ENCODE assay signal across 16 cellular contexts in genomic region chr14:68671899-68672298, GRCh38.
DNase-seq lines count a peak whose midpoint lies in the region; ATAC-seq, FAIRE-seq and TF ChIP-seq lines count a peak whose summit lies in the region.
"Had no signal": no experiment of that assay in that cellular context is flagged by ENCODE, and none has a peak within 500 bp of the region (broad histone marks: within the 10 kb centered on the region; RNA-seq: fewer than 3 reads in every experiment).

No MANE protein-coding gene starts in this region.

- H2AFZ ChIP-seq in GM12878 (ENCODE audit: control insufficient read depth, low read depth, low read length): no peak overlapping the region

- TF ChIP-seq EP300 in GM12878 (IDR thresholded peaks at IDR 0.05; ENCODE audit: borderline replicate concordance in 1 of 2, control insufficient read depth in 1 of 2, low read depth in 2 of 2, low read length in 2 of 2) (no peak), tibial nerve (IDR thresholded peaks at IDR 0.05) (no peak)

- intact Hi-C loops in GM12878 (cut with micrococcal nuclease; ENCODE audit: unreplicated experiment): no loop called here
- intact Hi-C loops in heart left ventricle (cut with DNase I): no loop called here
- intact Hi-C loops in psoas muscle (cut with DNase I): no loop called here
- intact Hi-C loops in spleen (cut with DNase I; ENCODE audit: low total_unique reads): no loop called here
- intact Hi-C loops in posterior cingulate gyrus (cut with DNase I): no loop called here

- H3K79me2 ChIP-seq in GM12878 (ENCODE audit: control insufficient read depth, insufficient read depth, low read length): no peaks in the 10 kb centered on the region

- TF ChIP-seq RAD21 in GM12878 (IDR thresholded peaks at IDR 0.05; ENCODE audit: insufficient read depth, low read depth, low read length): no peak

- no peak overlapping the region for H3K27ac Mint-ChIP-seq in activated CD4-positive, alpha-beta T cell treated with anti-CD3 and anti-CD28 coated beads, Interleukin-2, amount 10 ng/mL, durations not matched to agents 7 days and 5 days
- H3K27ac Mint-ChIP-seq: activated naive CD4-positive, alpha-beta T cell treated with anti-CD3 and anti-CD28 coated beads, Interleukin-2, amount 50 U/mL, for 72 hours; stimulated activated naive CD8-positive, alpha-beta T cell treated with anti-CD3 and anti-CD28 coated beads, Interleukin-15, Interleukin-2, amounts not matched to agents 100 ng/mL and 50 ng/mL, for 24 hours had no signal

- in situ Hi-C loops in GM12878 (cut with MboI): no loop called here

- BruUV-seq in GM12878 (replicated peaks; lab: Mats Ljungman, UMichigan): no TSS peak

- peak; percentile 31 for FAIRE-seq in GM12878 (lab: Jason Lieb, UNC)
- FAIRE-seq: TTC549 had no signal

- H3K27me3 ChIP-seq in GM12878 (replicated peaks in 1 of 2; ENCODE audit: control insufficient read depth in 2 of 2, insufficient read depth in 2 of 2, low read length in 1 of 2): no peaks in the 10 kb centered on the region
- no peaks in the 10 kb centered on the region for H3K27me3 ChIP-seq in heart left ventricle
- H3K27me3 ChIP-seq in psoas muscle (ENCODE audit: insufficient read depth in 3 of 3, low read length in 2 of 3): no peaks in the 10 kb centered on the region
- H3K27me3 ChIP-seq in tibial nerve: no peaks in the 10 kb centered on the region
- H3K27me3 ChIP-seq in spleen (replicated peaks in 1 of 7): no peaks in the 10 kb centered on the region

- SMC1A ChIA-PET in GM12878 (lab: Charles Lee; ENCODE audit: uncharacterized antibody, unreplicated experiment): interaction anchor here (0.8 to 1.4 kb wide), 3 partner anchors 16 to 77 kb away, joined by 3 read pairs; no protein-coding TSS in a partner anchor

- H3K9me3 ChIP-seq in GM12878 (replicated peaks; ENCODE audit: control insufficient read depth, insufficient read depth, low read length): no peaks in the 10 kb centered on the region
- H3K9me3 ChIP-seq in heart left ventricle: no peaks in the 10 kb centered on the region
- H3K9me3 ChIP-seq in psoas muscle: no peaks in the 10 kb centered on the region
- no peaks in the 10 kb centered on the region for H3K9me3 ChIP-seq in tibial nerve
- no peaks in the 10 kb centered on the region for H3K9me3 ChIP-seq in spleen

- H4K20me1 ChIP-seq in GM12878 (ENCODE audit: control insufficient read depth, insufficient read depth): no peaks in the 10 kb centered on the region

- H3K36me3 Mint-ChIP-seq in activated CD4-positive, alpha-beta T cell treated with anti-CD3 and anti-CD28 coated beads, Interleukin-2, amount 10 ng/mL, durations not matched to agents 7 days and 5 days (ENCODE audit: low read depth): no peaks in the 10 kb centered on the region
- H3K36me3 Mint-ChIP-seq: activated naive CD4-positive, alpha-beta T cell treated with anti-CD3 and anti-CD28 coated beads, Interleukin-2, amount 50 U/mL, for 72 hours had no signal

- no peak for ATAC-seq in GM12878
- peak; percentile 37 to 53 (median 42) for ATAC-seq in heart left ventricle
- ATAC-seq in psoas muscle: peak in 2 of 4 donors; percentile 38 to 42
- ATAC-seq: activated naive CD4-positive, alpha-beta T cell treated with anti-CD3 and anti-CD28 coated beads, Interleukin-2, amount 50 U/mL, for 72 hours had no signal

- H3K27me3 Mint-ChIP-seq in activated CD4-positive, alpha-beta T cell treated with anti-CD3 and anti-CD28 coated beads, Interleukin-2, amount 10 ng/mL, durations not matched to agents 7 days and 5 days: no peaks in the 10 kb centered on the region
- H3K27me3 Mint-ChIP-seq: stimulated activated naive CD8-positive, alpha-beta T cell treated with anti-CD3 and anti-CD28 coated beads, Interleukin-15, Interleukin-2, amounts not matched to agents 100 ng/mL and 50 ng/mL, for 24 hours had no signal

- CTCF ChIA-PET in GM12878 (lab: Yijun Ruan, JAX): interaction anchor here (1.4 kb wide), 1 partner anchor 8 kb away, joined by 3 read pairs; no protein-coding TSS in a partner anchor
- CTCF ChIA-PET in activated CD4-positive, alpha-beta T cell treated with anti-CD3 and anti-CD28 coated beads, Interleukin-2, amount 10 ng/mL, durations not matched to agents 7 days and 5 days (lab: Charles Lee): interaction anchor here (0.7 to 1.2 kb wide), 2 partner anchors 9 to 12 kb away, joined by 4 to 7 read pairs; no protein-coding TSS in a partner anchor

- RAD21 ChIA-PET in GM12878 (lab: Charles Lee; ENCODE audit: unreplicated experiment): interaction anchor here (1.1 to 1.2 kb wide), 2 partner anchors 14 kb away, joined by 3 to 4 read pairs; no protein-coding TSS in a partner anchor

- H3K9me3 Mint-ChIP-seq in activated CD4-positive, alpha-beta T cell treated with anti-CD3 and anti-CD28 coated beads, Interleukin-2, amount 10 ng/mL, durations not matched to agents 7 days and 5 days: peaks cover 2% of the 10 kb centered on the region
- H3K9me3 Mint-ChIP-seq: activated naive CD4-positive, alpha-beta T cell treated with anti-CD3 and anti-CD28 coated beads, Interleukin-2, amount 50 U/mL, for 72 hours; stimulated activated naive CD8-positive, alpha-beta T cell treated with anti-CD3 and anti-CD28 coated beads, Interleukin-15, Interleukin-2, amounts not matched to agents 100 ng/mL and 50 ng/mL, for 24 hours had no signal

- no peak for TF ChIP-seq POLR2A in GM12878 (IDR thresholded peaks at IDR 0.05; ENCODE audit: low read depth, low read length)
- TF ChIP-seq POLR2A in heart left ventricle (IDR thresholded peaks at IDR 0.05): no peak
- TF ChIP-seq POLR2A in tibial nerve (IDR thresholded peaks at IDR 0.05): no peak
- no peak for TF ChIP-seq POLR2A in spleen (IDR thresholded peaks at IDR 0.05)

- H3K27ac ChIP-seq in GM12878 (ENCODE audit: control insufficient read depth, insufficient read depth): no peak overlapping the region
- H3K27ac ChIP-seq in heart left ventricle: peak overlapping the region; percentile 11 to 75 (median 58)
- peak overlapping the region; percentile 46 for H3K27ac ChIP-seq in psoas muscle
- peak overlapping the region in 3 of 4 donors; percentile 32 to 87 (median 35) for H3K27ac ChIP-seq in tibial nerve
- H3K27ac ChIP-seq in spleen: no peak overlapping the region

- H3K36me3 ChIP-seq in GM12878 (ENCODE audit: control insufficient read depth in 2 of 2, insufficient read depth in 2 of 2, low read length in 1 of 2): no peaks in the 10 kb centered on the region
- no peaks in the 10 kb centered on the region for H3K36me3 ChIP-seq in heart left ventricle
- no peaks in the 10 kb centered on the region for H3K36me3 ChIP-seq in psoas muscle (ENCODE audit: insufficient read depth in 1 of 2, low read depth in 1 of 2)
- H3K36me3 ChIP-seq in tibial nerve: no peaks in the 10 kb centered on the region
- no peaks in the 10 kb centered on the region for H3K36me3 ChIP-seq in spleen

- no peak overlapping the region for H3K4me3 ChIP-seq in GM12878
- H3K4me3 ChIP-seq in heart left ventricle: no peak overlapping the region
- H3K4me3 ChIP-seq in psoas muscle: no peak overlapping the region
- no peak overlapping the region for H3K4me3 ChIP-seq in tibial nerve
- H3K4me3 ChIP-seq in spleen: no peak overlapping the region

- TF ChIP-seq CTCF in GM12878 (IDR thresholded peaks at IDR 0.05 in 2 of 3, conservative IDR thresholded peaks at IDR 0.05 in 1 of 3; ENCODE audit: control insufficient read depth in 2 of 3, extremely low read depth in 1 of 3, insufficient read depth in 1 of 3, low read depth in 3 of 3, low read length in 3 of 3) (no peak), heart left ventricle (IDR thresholded peaks at IDR 0.05) (no peak), psoas muscle (IDR thresholded peaks at IDR 0.05) (no peak), tibial nerve (IDR thresholded peaks at IDR 0.05) (no peak), spleen (IDR thresholded peaks at IDR 0.05 in 8 of 11, conservative IDR thresholded peaks at IDR 0.05 in 3 of 11) (no peak)

- POLR2A ChIA-PET in GM12878 (lab: Charles Lee): interaction anchor here (0.7 to 1.1 kb wide), 3 partner anchors 9 to 397 kb away, joined by 4 to 7 read pairs (median 5); no protein-coding TSS in a partner anchor
- POLR2A ChIA-PET in activated CD4-positive, alpha-beta T cell treated with anti-CD3 and anti-CD28 coated beads, Interleukin-2, amount 10 ng/mL, durations not matched to agents 7 days and 5 days (lab: Charles Lee): no interaction called here

- no peak overlapping the region for H3K4me2 ChIP-seq in GM12878 (ENCODE audit: control insufficient read depth, insufficient read depth)

- H3K4me1 Mint-ChIP-seq in activated CD4-positive, alpha-beta T cell treated with anti-CD3 and anti-CD28 coated beads, Interleukin-2, amount 10 ng/mL, durations not matched to agents 7 days and 5 days: no peaks in the 10 kb centered on the region

- DNase-seq in GM12878 (ENCODE audit: low read depth, low spot score) (no peak), heart left ventricle (no peak), psoas muscle (no peak), tibial nerve (ENCODE audit: low spot score in 2 of 2) (no peak), spleen (no peak), posterior cingulate gyrus (no peak)
- DNase-seq in activated CD4-positive, alpha-beta T cell treated with anti-CD3 and anti-CD28 coated beads, Interleukin-2, amount 10 ng/mL, durations not matched to agents 7 days and 5 days: no peak
- DNase-seq: activated CD4-positive, alpha-beta T cell treated with anti-CD3 and anti-CD28 coated beads, Interleukin-2, amount 50 U/mL, for 1 hour; AML-193; HCEC 1CT; hippocampal formation; kidney glomerular epithelial cell; NCI-H1092 treated with DMSO at 0.1 percent for 48 hours had no signal

- no peak overlapping the region for H3K9ac ChIP-seq in GM12878 (ENCODE audit: control insufficient read depth, insufficient read depth, low read length)

- WGBS in GM12878 (ENCODE audit: insufficient coverage, insufficient replicate concordance, low lambda C conversion rate, missing lambda C conversion rate): 71% methylated on average over 2 of the region's 2 CpGs
- 11 to 16% (median 13%) methylated on average over 2 of the region's 2 CpGs for WGBS in heart left ventricle, 4 donors
- 10 to 24% (median 15%) methylated on average over 2 of the region's 2 CpGs for WGBS in psoas muscle, 3 donors
- WGBS in tibial nerve, 2 donors: 32 to 51% methylated on average over 2 of the region's 2 CpGs
- WGBS in spleen, 5 donors: 74 to 91% (median 79%) methylated on average over 2 of the region's 2 CpGs

- H3K4me1 ChIP-seq in GM12878 (ENCODE audit: control insufficient read depth, insufficient read depth, low read length) (peaks cover 6% of the 10 kb centered on the region), heart left ventricle (peaks cover 11 to 53% (median 42%) of the 10 kb centered on the region in 12 donors), psoas muscle (peaks cover 28% of the 10 kb centered on the region), tibial nerve (peaks cover 5 to 60% (median 24%) of the 10 kb centered on the region in 4 donors), spleen (peaks cover 0 to 39% (median 8%) of the 10 kb centered on the region in 6 donors)

- H3K4me3 Mint-ChIP-seq in activated CD4-positive, alpha-beta T cell treated with anti-CD3 and anti-CD28 coated beads, Interleukin-2, amount 10 ng/mL, durations not matched to agents 7 days and 5 days: no peak overlapping the region
- H3K4me3 Mint-ChIP-seq: stimulated activated naive CD8-positive, alpha-beta T cell treated with anti-CD3 and anti-CD28 coated beads, Interleukin-15, Interleukin-2, amounts not matched to agents 100 ng/mL and 50 ng/mL, for 24 hours had no signal

TF ChIP-seq in GM12878, 131 proteins besides CTCF, POLR2A, EP300 and RAD21 (continues in another document):
- no peak for TF ChIP-seq CREM (IDR thresholded peaks at IDR 0.05; ENCODE audit: low read depth)

Comparison
In these comparisons a context has a peak if more than half of its experiments do, and no peak if none do; other contexts are left out.
1. H3K27ac ChIP-seq: peak in heart left ventricle (12 of 12), psoas muscle (single experiment) and tibial nerve (3 of 4); none in GM12878 (single experiment) and spleen (0 of 8).